ENCODE assay signal across 8 cellular contexts in genomic region chr18:22169889-22170420, GRCh38. TPM values are rescaled to one million over a fixed set of nuclear protein-coding genes. Genes with fewer than 3 reads are reported as not detected.
DNase-seq lines count a peak whose midpoint lies in the region; ATAC-seq, FAIRE-seq and TF ChIP-seq lines count a peak whose summit lies in the region.

No MANE protein-coding gene starts in this region.

- peaks cover 55% of the 10 kb centered on the region for H3K79me2 ChIP-seq in endothelial cell of umbilical vein (ENCODE audit: control insufficient read depth, insufficient read depth, low read length)

- peak overlapping the region; percentile 82 for H3K4me3 Mint-ChIP-seq in activated CD8-positive, alpha-beta memory T cell treated with anti-CD3 and anti-CD28 coated beads, Interleukin-2, amount 10 ng/mL, durations not matched to agents 7 days and 5 days
- peak overlapping the region; percentile 64 to 86 (median 72) for H3K4me3 Mint-ChIP-seq in naive B cell

- H2AFZ ChIP-seq in endothelial cell of umbilical vein (ENCODE audit: low read depth, low read length), result peak overlapping the region; percentile 23

- H3K4me2 ChIP-seq in endothelial cell of umbilical vein (ENCODE audit: insufficient read depth, low read length), result peak overlapping the region; percentile 54

- intact Hi-C loops in endothelial cell of umbilical vein (cut with micrococcal nuclease), result loop anchor here (1.0 to 2.0 kb wide), 11 partner anchors 8 to 534 kb away; no protein-coding TSS in a partner anchor

- CTCF ChIA-PET in activated CD8-positive, alpha-beta memory T cell treated with anti-CD3 and anti-CD28 coated beads, Interleukin-2, amount 10 ng/mL, durations not matched to agents 7 days and 5 days (lab: Charles Lee), result interaction anchor here (1.4 kb wide), 1 partner anchor 194 kb away, joined by 4 read pairs; no protein-coding TSS in a partner anchor
- CTCF ChIA-PET in endothelial cell of umbilical vein (lab: Charles Lee), result interaction anchor here (0.6 to 10.0 kb wide), 6 partner anchors 12 to 504 kb away, joined by 3 to 144 read pairs (median 4); no protein-coding TSS in a partner anchor

- no peaks in the 10 kb centered on the region for H3K9me3 ChIP-seq in endothelial cell of umbilical vein (replicated peaks; ENCODE audit: control insufficient read depth, insufficient read depth, low read length)

- no peaks in the 10 kb centered on the region for H4K20me1 ChIP-seq in endothelial cell of umbilical vein (replicated peaks; ENCODE audit: control insufficient read depth, extremely low read depth, insufficient read depth, low read length)

- H3K4me3 ChIP-seq in endothelial cell of umbilical vein (replicated peaks in 1 of 3; ENCODE audit: insufficient read depth in 1 of 3, low read depth in 1 of 3, low read length in 3 of 3), result peak overlapping the region; percentile 83 to 86 (median 83)

- POLR2A ChIA-PET in endothelial cell of umbilical vein (lab: Charles Lee), result interaction anchor here (0.7 to 1.0 kb wide), 2 partner anchors 323 to 393 kb away, joined by 4 to 7 read pairs; no protein-coding TSS in a partner anchor

- TF ChIP-seq CTCF in endothelial cell of umbilical vein (IDR thresholded peaks at IDR 0.05; ENCODE audit: extremely low read depth in 1 of 2, insufficient read depth in 1 of 2, low read depth in 1 of 2, low read length in 2 of 2), result no peak

- peak overlapping the region; percentile 93 for H3K9ac ChIP-seq in endothelial cell of umbilical vein (replicated peaks; ENCODE audit: extremely low read depth, insufficient read depth, low read length)

- ATAC-seq in activated CD8-positive, alpha-beta memory T cell treated with anti-CD3 and anti-CD28 coated beads, Interleukin-2, amount 10 ng/mL, durations not matched to agents 7 days and 5 days, result peak; percentile 17
- ATAC-seq in naive B cell (ENCODE audit: low read depth in 2 of 2), result no peak
- ATAC-seq in GM21447 (IDR thresholded peaks at IDR 0.05; ENCODE audit: unreplicated experiment), result no peak

- H3K27ac ChIP-seq in endothelial cell of umbilical vein (ENCODE audit: insufficient read depth, low read depth, low read length), result peak overlapping the region; percentile 87

- peaks cover 0 to 9% of the 10 kb centered on the region in 2 experiments for H3K36me3 ChIP-seq in endothelial cell of umbilical vein (ENCODE audit: control insufficient read depth in 2 of 2, extremely low read depth in 1 of 2, insufficient read depth in 2 of 2, low read length in 2 of 2)

- no peaks in the 10 kb centered on the region for H3K9me3 Mint-ChIP-seq in activated CD8-positive, alpha-beta memory T cell treated with anti-CD3 and anti-CD28 coated beads, Interleukin-2, amount 10 ng/mL, durations not matched to agents 7 days and 5 days (ENCODE audit: low read depth)
- H3K9me3 Mint-ChIP-seq in naive B cell, result peaks cover 0 to 3% (median 0%) of the 10 kb centered on the region in 7 donors

- H3K9me1 ChIP-seq in endothelial cell of umbilical vein (replicated peaks; ENCODE audit: control insufficient read depth, extremely low read depth, insufficient read depth, low read length), result no peaks in the 10 kb centered on the region

- FAIRE-seq in endothelial cell of umbilical vein (lab: Jason Lieb, UNC), result no peak

- TSS peak; percentile 57 for BruUV-seq in endothelial cell of umbilical vein (replicated peaks; lab: Mats Ljungman, UMichigan)

- H3K4me1 ChIP-seq in endothelial cell of umbilical vein (ENCODE audit: control insufficient read depth, extremely low read depth, insufficient read depth, low read length), result peaks cover 39% of the 10 kb centered on the region

- H3K36me3 Mint-ChIP-seq in activated CD8-positive, alpha-beta memory T cell treated with anti-CD3 and anti-CD28 coated beads, Interleukin-2, amount 10 ng/mL, durations not matched to agents 7 days and 5 days, result peaks cover 3% of the 10 kb centered on the region
- H3K36me3 Mint-ChIP-seq in naive B cell, result no peaks in the 10 kb centered on the region

- dilution Hi-C loops in endothelial cell of umbilical vein (cut with MboI; ENCODE audit: extremely low pct_ligation_motif_present, low sequenced_read_pairs), result loop anchor here (10.0 kb wide), 1 partner anchor 395 kb away; no protein-coding TSS in a partner anchor

- H3K27ac Mint-ChIP-seq in activated CD8-positive, alpha-beta memory T cell treated with anti-CD3 and anti-CD28 coated beads, Interleukin-2, amount 10 ng/mL, durations not matched to agents 7 days and 5 days, result peak overlapping the region; percentile 56
- peak overlapping the region in 2 of 6 donors; percentile 32 to 93 for H3K27ac Mint-ChIP-seq in naive B cell

- H3K27me3 ChIP-seq in endothelial cell of umbilical vein (ENCODE audit: control insufficient read depth in 2 of 2, insufficient read depth in 2 of 2, low read length in 2 of 2), result peaks cover 22 to 35% of the 10 kb centered on the region in 2 experiments

- DNase-seq in activated CD8-positive, alpha-beta memory T cell treated with anti-CD3 and anti-CD28 coated beads, Interleukin-2, amount 10 ng/mL, durations not matched to agents 7 days and 5 days, result no peak
- DNase-seq in activated CD8-positive, alpha-beta memory T cell treated with anti-CD3 and anti-CD28 coated beads, Interleukin-2, amount 50 U/mL, for 4 hours, result no peak
- DNase-seq in RPMI8226 (peak; percentile 40), endothelial cell of umbilical vein (ENCODE audit: low read depth, low spot score) (peak; percentile 74), naive B cell (no peak), NCI-H1930 (lab: John Stamatoyannopoulos, UW) (no peak)
- no peak for DNase-seq in activated CD4-positive, alpha-beta T cell treated with anti-CD3 and anti-CD28 coated beads for 48 hours

- no peak for TF ChIP-seq POLR2A in endothelial cell of umbilical vein (IDR thresholded peaks at IDR 0.05; ENCODE audit: low read depth, low read length)

- peaks cover 21% of the 10 kb centered on the region for H3K4me1 Mint-ChIP-seq in activated CD8-positive, alpha-beta memory T cell treated with anti-CD3 and anti-CD28 coated beads, Interleukin-2, amount 10 ng/mL, durations not matched to agents 7 days and 5 days
- peaks cover 8 to 25% (median 15%) of the 10 kb centered on the region in 3 donors for H3K4me1 Mint-ChIP-seq in naive B cell

- H3K27me3 Mint-ChIP-seq in activated CD8-positive, alpha-beta memory T cell treated with anti-CD3 and anti-CD28 coated beads, Interleukin-2, amount 10 ng/mL, durations not matched to agents 7 days and 5 days, result peaks cover 79% of the 10 kb centered on the region
- H3K27me3 Mint-ChIP-seq in naive B cell, result peaks cover 28 to 75% (median 62%) of the 10 kb centered on the region in 3 donors

TF ChIP-seq in endothelial cell of umbilical vein, 7 proteins besides CTCF, POLR2A, EP300 and RAD21:
- TF ChIP-seq EZH2 (IDR thresholded peaks at IDR 0.05; ENCODE audit: borderline replicate concordance, low read depth, low read length, severe bottlenecking) (no peak), JUN (IDR thresholded peaks at IDR 0.05; ENCODE audit: borderline replicate concordance, insufficient read depth, insufficient read length, low read depth) (no peak), POLR2AphosphoS5 (IDR thresholded peaks at IDR 0.05; ENCODE audit: insufficient read depth, low read depth, low read length) (no peak), GATA2 (IDR thresholded peaks at IDR 0.05; ENCODE audit: insufficient read depth, insufficient read length, low read depth, low read length) (no peak), MYC (IDR thresholded peaks at IDR 0.05; ENCODE audit: low read depth, low read length) (no peak), FOS (IDR thresholded peaks at IDR 0.05; ENCODE audit: borderline replicate concordance, insufficient read depth, low read length) (no peak)
- TF ChIP-seq, protein P1, sequence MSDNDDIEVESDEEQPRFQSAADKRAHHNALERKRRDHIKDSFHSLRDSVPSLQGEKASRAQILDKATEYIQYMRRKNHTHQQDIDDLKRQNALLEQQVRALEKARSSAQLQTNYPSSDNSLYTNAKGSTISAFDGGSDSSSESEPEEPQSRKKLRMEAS (IDR thresholded peaks at IDR 0.05; ENCODE audit: insufficient read depth, insufficient read length), result no peak

RNA-seq across cellular contexts. Expression of gene GATA6, which starts 0.6 kb away (rescaled TPM):
- not detected for total RNA-seq in activated CD8-positive, alpha-beta memory T cell treated with anti-CD3 and anti-CD28 coated beads, Interleukin-2, amount 10 ng/mL, durations not matched to agents 7 days and 5 days
- total RNA-seq in endothelial cell of umbilical vein, result 14.6 and 14.9 TPM in 2 replicates
- polyA plus RNA-seq in endothelial cell of umbilical vein, result 3.9 and 4.1 TPM in 2 replicates
- polyA plus RNA-seq in endothelial cell of umbilical vein (2011; cell fraction: cytosol; rRNA removed), result 3.5 and 3.7 TPM in 2 replicates
- 7.1 and 10.1 TPM in 2 replicates for polyA plus RNA-seq in endothelial cell of umbilical vein (2011; cell fraction: nucleus; rRNA removed)
- polyA plus RNA-seq in endothelial cell of umbilical vein (2012), result 5.8 and 7.2 TPM in 2 replicates
- 2.7 and 3.8 TPM in 2 replicates for polyA minus RNA-seq in endothelial cell of umbilical vein
- polyA minus RNA-seq in endothelial cell of umbilical vein (2011; cell fraction: cytosol; rRNA and poly(A)+ RNA removed), result 5.7 TPM
- 13.0 and 24.8 TPM in 2 replicates for polyA minus RNA-seq in endothelial cell of umbilical vein (2011; cell fraction: nucleus; rRNA and poly(A)+ RNA removed)
- polyA plus RNA-seq in naive B cell (ENCODE audit: low read depth in 6 of 6), result not detected

Comparison
In these comparisons a context has a peak if more than half of its experiments do, and no peak if none do; other contexts are left out.
1. DNase-seq: peak in RPMI8226 (single experiment) and endothelial cell of umbilical vein (single experiment); none in activated CD8-positive, alpha-beta memory T cell treated with anti-CD3 and anti-CD28 coated beads, Interleukin-2, amount 10 ng/mL, durations not matched to agents 7 days and 5 days (single experiment), activated CD8-positive, alpha-beta memory T cell treated with anti-CD3 and anti-CD28 coated beads, Interleukin-2, amount 50 U/mL, for 4 hours (single experiment), naive B cell (single experiment), NCI-H1930 (0 of 2) and activated CD4-positive, alpha-beta T cell treated with anti-CD3 and anti-CD28 coated beads for 48 hours (single experiment).
2. RNA of gene GATA6, which starts 0.6 kb away (total RNA-seq): 14.6 to 14.9 TPM in endothelial cell of umbilical vein; not detected in activated CD8-positive, alpha-beta memory T cell treated with anti-CD3 and anti-CD28 coated beads, Interleukin-2, amount 10 ng/mL, durations not matched to agents 7 days and 5 days; every median in the first group is over 10 times any median in the second.